8 cellular contexts compared by ENCODE assay signal in genomic region chr15:51483520-51483919, GRCh38.
"Had no signal": no experiment of that assay in that cellular context is flagged by ENCODE, and none has a peak within 500 bp of the region (broad histone marks: within the 10 kb centered on the region; RNA-seq: fewer than 3 reads in every experiment).

No MANE protein-coding gene starts in this region.

- H3K27ac Mint-ChIP-seq: HFFc6 had no signal

- H3K4me1 ChIP-seq: HAP-1 had no signal

- H3K27ac ChIP-seq: HL-60 had no signal

- DNase-seq: GOT3, H7, HFFc6 had no signal

- H3K27me3 Mint-ChIP-seq: IgD-negative memory B cell had no signal

- H3K4me3 Mint-ChIP-seq: HFFc6 had no signal

- ATAC-seq: HCT116, HepG2 had no signal

- H3K4me3 ChIP-seq: HAP-1 had no signal
